In genomic region chr1:183980951-183981525, GRCh38 we compare ENCODE assay signal across 20 cellular contexts.
"Had no signal": no experiment of that assay in that cellular context is flagged by ENCODE, and none has a peak within 500 bp of the region (broad histone marks: within the 10 kb centered on the region; RNA-seq: fewer than 3 reads in every experiment).

No MANE protein-coding gene starts in this region.

- FAIRE-seq: RCC 7860 had no signal

- DNase-seq: KBM-7; NCI-H1092 treated with DMSO at 0.1 percent for 48 hours; NCI-H1436; NCI-H187; NCI-H2029; NCI-H2081 treated with DMSO at 0.1 percent for 48 hours; NCI-H2171; NCI-H226; NCI-H446; NCI-H510A; NCI-H524 treated with DMSO at 0.1 percent for 48 hours; NCI-H69; NCI-H774; NK-92 treated with Interleukin-12 subunit alpha and Interleukin-12 subunit beta, amount 100 ng/mL, for 24 hours; Right ventricle myocardium superior; RPMI8226; SIG-M5 had no signal

- H3K27ac ChIP-seq: SJSA1, SK-N-MC had no signal
